Comparison of ENCODE assay signal across 26 cellular contexts in genomic region chr3:19206540-19206939, GRCh38. TPM values are rescaled to one million over a fixed set of nuclear protein-coding genes. Genes with fewer than 3 reads are reported as not detected.
"Had no signal": no experiment of that assay in that cellular context is flagged by ENCODE, and none has a peak within 500 bp of the region (broad histone marks: within the 10 kb centered on the region; RNA-seq: fewer than 3 reads in every experiment).

No MANE protein-coding gene starts in this region.

- H3K36me3 Mint-ChIP-seq: naive thymus-derived CD4-positive, alpha-beta T cell; natural killer cell had no signal

- H3K27ac ChIP-seq: coronary artery, esophagus squamous epithelium, gastrocnemius medialis, heart right ventricle, left ventricle myocardium inferior, lower lobe of right lung had no signal

- H3K4me1 ChIP-seq: esophagus squamous epithelium, gastrocnemius medialis, heart right ventricle, left ventricle myocardium inferior, lower lobe of right lung had no signal

- ATAC-seq: esophagus mucosa; gastrocnemius medialis; heart right ventricle; left cardiac atrium; left lobe of liver; lower lobe of right lung; naive thymus-derived CD4-positive, alpha-beta T cell; natural killer cell had no signal

- H3K9me3 Mint-ChIP-seq: naive thymus-derived CD4-positive, alpha-beta T cell; natural killer cell had no signal

- H3K27me3 ChIP-seq: dorsolateral prefrontal cortex, esophagus squamous epithelium, gastrocnemius medialis, heart right ventricle had no signal

- H3K4me1 Mint-ChIP-seq: naive thymus-derived CD4-positive, alpha-beta T cell; natural killer cell had no signal

- DNase-seq: dermis blood vessel endothelial cell; dorsolateral prefrontal cortex; effector CD4-positive, alpha-beta T cell; effector memory CD4-positive, alpha-beta T cell; esophagus squamous epithelium; foreskin fibroblast; foreskin melanocyte; gastrocnemius medialis; glutamatergic neuron; head of caudate nucleus; heart right ventricle; hippocampal formation; left cardiac atrium; left ventricle myocardium inferior; lower lobe of right lung; mesenchymal stem cell; midbrain; naive thymus-derived CD4-positive, alpha-beta T cell; natural killer cell had no signal

- H3K36me3 ChIP-seq: esophagus squamous epithelium, gastrocnemius medialis, heart right ventricle, left ventricle myocardium inferior, lower lobe of right lung had no signal

- H3K27ac Mint-ChIP-seq: naive thymus-derived CD4-positive, alpha-beta T cell; natural killer cell had no signal

- H3K4me3 ChIP-seq: coronary artery, dorsolateral prefrontal cortex, esophagus squamous epithelium, gastrocnemius medialis, heart right ventricle, left ventricle myocardium inferior, lower lobe of right lung had no signal

- H3K9me3 ChIP-seq: esophagus squamous epithelium, gastrocnemius medialis, heart right ventricle, left ventricle myocardium inferior, lower lobe of right lung had no signal

- H3K4me3 Mint-ChIP-seq: naive thymus-derived CD4-positive, alpha-beta T cell; natural killer cell had no signal

RNA-seq across cellular contexts. Expression of gene KCNH8, which starts 58.2 kb away (rescaled TPM):
- total RNA-seq: endothelial cell of umbilical vein, gastrocnemius medialis, glomerular endothelial cell, left lobe of liver, lung microvascular endothelial cell had no signal
- polyA plus RNA-seq: endothelial cell of umbilical vein; keratinocyte; naive thymus-derived CD4-positive, alpha-beta T cell had no signal
